Comparison of ENCODE assay signal across 1 cellular context in the genomic region with DNA sequence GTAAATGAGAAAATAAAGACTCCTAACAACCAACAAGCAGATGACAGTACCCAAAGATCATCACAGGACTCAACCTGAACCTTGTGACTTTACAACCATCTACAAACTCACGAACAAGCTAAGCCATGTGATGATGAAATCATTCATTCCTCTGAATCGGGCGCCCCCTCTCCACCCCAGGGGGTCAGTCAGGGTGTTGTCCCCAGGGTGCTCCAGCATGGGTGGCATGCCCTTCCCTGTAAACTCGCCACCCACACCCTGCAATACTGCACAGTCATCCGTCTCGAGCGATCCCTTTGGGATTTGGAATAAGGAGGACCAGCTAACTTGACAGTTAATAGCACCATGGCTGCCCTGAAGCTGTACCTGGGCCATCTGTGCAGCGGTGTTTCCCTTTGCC.
TF ChIP-seq lines count a peak whose summit lies in the region.

No MANE protein-coding gene starts in this region.

TF ChIP-seq in K562, 482 proteins besides CTCF, POLR2A, EP300 and RAD21:
- TF ChIP-seq ZNF316 (IDR thresholded peaks at IDR 0.05) (0 out of 2 replicates have a peak, but pooled peaks have one; percentile 1), SP1 (CRISPR knock-in tag; IDR thresholded peaks at IDR 0.05) (0 out of 2 replicates have a peak, but pooled peaks have one; percentile 23), CEBPB (tag; IDR thresholded peaks at IDR 0.05) (peak; percentile 63), SMAD3 (CRISPR knock-in tag; conservative IDR thresholded peaks at IDR 0.05) (no peak), ZNF699 (CRISPR knock-in tag; IDR thresholded peaks at IDR 0.05; ENCODE audit: insufficient replicate concordance) (no peak), MAFG (tag; conservative IDR thresholded peaks at IDR 0.05) (0 out of 2 replicates have a peak, but pooled peaks have one; percentile 16)
- TF ChIP-seq, protein P1, sequence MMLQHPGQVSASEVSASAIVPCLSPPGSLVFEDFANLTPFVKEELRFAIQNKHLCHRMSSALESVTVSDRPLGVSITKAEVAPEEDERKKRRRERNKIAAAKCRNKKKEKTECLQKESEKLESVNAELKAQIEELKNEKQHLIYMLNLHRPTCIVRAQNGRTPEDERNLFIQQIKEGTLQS (IDR thresholded peaks at IDR 0.05) = peak; percentile 68
- TF ChIP-seq, protein P1 (CRISPR knock-in tag; conservative IDR thresholded peaks at IDR 0.05) = no peak
